10 cellular contexts compared by ENCODE assay signal in genomic region chr12:79685068-79685467, GRCh38. TPM values are rescaled to one million over a fixed set of nuclear protein-coding genes. Genes with fewer than 3 reads are reported as not detected.
DNase-seq lines count a peak whose midpoint lies in the region; ATAC-seq, FAIRE-seq and TF ChIP-seq lines count a peak whose summit lies in the region.
"Had no signal": no experiment of that assay in that cellular context is flagged by ENCODE, and none has a peak within 500 bp of the region (broad histone marks: within the 10 kb centered on the region; RNA-seq: fewer than 3 reads in every experiment).

No MANE protein-coding gene starts in this region.

- DNase-seq in BJ (ENCODE audit: low read depth) (peak; percentile 29), LNCaP clone FGC (ENCODE audit: low read depth) (peak; percentile 69), breast epithelium (ENCODE audit: low spot score in 2 of 2) (no peak), left lung (no peak), medulla oblongata (ENCODE audit: extremely low spot score) (no peak), kidney (no peak)
- DNase-seq in activated naive CD4-positive, alpha-beta T cell treated with anti-CD3 and anti-CD28 coated beads, Interleukin-2, amount 50 U/mL, for 16 hours: no peak
- no peak for DNase-seq in stimulated activated naive CD4-positive, alpha-beta T cell (lab: John Stamatoyannopoulos, UW)
- DNase-seq: AML-193, NCI-H1436 had no signal

- CTCF ChIA-PET in BJ (lab: Yijun Ruan, JAX): no interaction called here

- H3K27ac ChIP-seq in breast epithelium: peak overlapping the region; percentile 60 to 98
- no peak overlapping the region for H3K27ac ChIP-seq in left lung
- no peak overlapping the region for H3K27ac ChIP-seq in kidney (ENCODE audit: low read depth in 2 of 2, low read length in 2 of 2)

- H3K27me3 ChIP-seq in BJ (ENCODE audit: control insufficient read depth, insufficient read depth, low read length) (no peaks in the 10 kb centered on the region), breast epithelium (no peaks in the 10 kb centered on the region), left lung (peaks cover 0 to 12% of the 10 kb centered on the region in 2 donors)

- POLR2A ChIA-PET in BJ (lab: Charles Lee): no interaction called here

- no peaks in the 10 kb centered on the region for H3K36me3 ChIP-seq in BJ (ENCODE audit: control insufficient read depth, insufficient read depth, low read length)
- H3K36me3 ChIP-seq in breast epithelium: no peaks in the 10 kb centered on the region
- H3K36me3 ChIP-seq in left lung: no peaks in the 10 kb centered on the region
- H3K36me3 ChIP-seq in kidney (ENCODE audit: control insufficient read depth in 1 of 2, insufficient read depth in 2 of 2, low read length in 2 of 2): no peaks in the 10 kb centered on the region

- TF ChIP-seq CTCF in BJ (IDR thresholded peaks at IDR 0.05; ENCODE audit: insufficient read depth, low read depth, low read length): no peak
- no peak for TF ChIP-seq CTCF in LNCaP clone FGC (IDR thresholded peaks at IDR 0.05; ENCODE audit: control insufficient read depth, extremely low read depth, insufficient read depth)
- no peak for TF ChIP-seq CTCF in breast epithelium (IDR thresholded peaks at IDR 0.05)
- no peak for TF ChIP-seq CTCF in left lung (IDR thresholded peaks at IDR 0.05)
- TF ChIP-seq CTCF in kidney (IDR thresholded peaks at IDR 0.05; ENCODE audit: borderline replicate concordance, extremely low read depth, insufficient read depth): no peak

- no peak for FAIRE-seq in kidney (lab: Jason Lieb, UNC)

- H3K9ac ChIP-seq in kidney (ENCODE audit: low read length in 2 of 2): no peak overlapping the region

- H3K4me3 ChIP-seq in BJ (ENCODE audit: low read depth, low read length) (no peak overlapping the region), LNCaP clone FGC (ENCODE audit: low read depth, low read length) (no peak overlapping the region), breast epithelium (peak overlapping the region in 1 of 3 donors; percentile 92), left lung (no peak overlapping the region), kidney (ENCODE audit: low read length in 2 of 2) (no peak overlapping the region)

- H3K4me1 ChIP-seq in breast epithelium: peaks cover 0 to 9% of the 10 kb centered on the region in 2 donors
- H3K4me1 ChIP-seq in left lung: peaks cover 0 to 20% of the 10 kb centered on the region in 2 donors
- H3K4me1 ChIP-seq in kidney (ENCODE audit: control insufficient read depth in 1 of 2, insufficient read depth in 1 of 2, low read depth in 1 of 2, low read length in 2 of 2): peaks cover 0 to 25% of the 10 kb centered on the region in 2 donors

- ATAC-seq in left lung: peak; percentile 38

- intact Hi-C loops in breast epithelium (cut with DNase I; ENCODE audit: low total_unique reads): no loop called here
- intact Hi-C loops in left lung (cut with DNase I): no loop called here
- intact Hi-C loops in kidney (cut with DNase I): no loop called here

- no peak for TF ChIP-seq POLR2A in breast epithelium (IDR thresholded peaks at IDR 0.05)

- H3K9me3 ChIP-seq in breast epithelium (no peaks in the 10 kb centered on the region), left lung (no peaks in the 10 kb centered on the region), kidney (ENCODE audit: control insufficient read depth in 1 of 2, low read length in 2 of 2) (no peaks in the 10 kb centered on the region)

RNA-seq across cellular contexts. Expression of gene PAWR, which starts 5.7 kb away (rescaled TPM):
- polyA plus RNA-seq in BJ (2011; rRNA removed): 10.5 and 13.1 TPM in 2 replicates
- polyA minus RNA-seq in BJ (2011; rRNA and poly(A)+ RNA removed): 6.4 and 12.4 TPM in 2 replicates
- 100 to 1,000 TPM in 2 of 3 donors, 10 to 100 TPM in 1; 17.0 to 155 (median 101) TPM for total RNA-seq in breast epithelium
- total RNA-seq in left lung: 10 to 100 TPM; 54.6 to 70.5 TPM
- total RNA-seq in kidney: 69.2 TPM
- 30.7 TPM for polyA plus RNA-seq in kidney (ENCODE audit: insufficient read depth, low read depth, low replicate concordance)

Comparison
In these comparisons a context has a peak if more than half of its experiments do, and no peak if none do; other contexts are left out.
1. DNase-seq: peak in BJ (single experiment) and LNCaP clone FGC (single experiment); none in breast epithelium (0 of 2), left lung (0 of 2), medulla oblongata (single experiment), activated naive CD4-positive, alpha-beta T cell treated with anti-CD3 and anti-CD28 coated beads, Interleukin-2, amount 50 U/mL, for 16 hours (single experiment), kidney (single experiment) and stimulated activated naive CD4-positive, alpha-beta T cell (0 of 6).
2. H3K27ac ChIP-seq: peak in breast epithelium (2 of 2); none in left lung (0 of 2) and kidney (0 of 2).